In the genomic region with DNA sequence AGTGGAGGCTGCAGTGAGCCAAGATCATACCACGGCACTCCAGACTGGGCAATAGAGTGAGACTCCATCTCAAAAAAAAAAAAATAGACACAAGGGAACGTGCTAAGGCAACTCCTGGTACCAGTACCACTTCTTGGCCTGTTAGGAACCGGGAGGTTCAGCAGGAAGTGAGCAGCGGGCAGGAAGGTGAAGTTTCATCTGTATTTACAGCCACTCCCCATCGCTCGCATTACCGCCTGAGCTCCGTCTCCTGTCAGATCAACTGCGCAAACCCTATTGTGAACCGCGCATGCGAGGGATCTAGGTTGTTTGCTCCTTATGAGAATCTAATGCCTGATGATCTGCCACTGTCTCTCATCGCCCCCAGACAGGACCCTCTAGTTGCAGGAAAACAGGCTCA, we compare ENCODE assay signal across 21 cellular contexts.
"Had no signal": no experiment of that assay in that cellular context is flagged by ENCODE, and none has a peak within 500 bp of the region (broad histone marks: within the 10 kb centered on the region; RNA-seq: fewer than 3 reads in every experiment).

No MANE protein-coding gene starts in this region.

- H3K9me3 Mint-ChIP-seq: activated naive CD4-positive, alpha-beta T cell treated with anti-CD3 and anti-CD28 coated beads, Interleukin-2, amount 10 ng/mL, durations not matched to agents 7 days and 5 days; activated naive CD8-positive, alpha-beta T cell treated with anti-CD3 and anti-CD28 coated beads, Interleukin-2, amount 10 ng/mL, durations not matched to agents 7 days and 5 days; effector memory CD8-positive, alpha-beta T cell; naive B cell; nephron progenitor cell; T-helper 2 cell treated with Interferon-gamma antibody and Interleukin-4, amounts not matched to agents 5 μg/mL and 100 μg/mL, for 36 hours had no signal

- H3K36me3 Mint-ChIP-seq: activated naive CD4-positive, alpha-beta T cell treated with anti-CD3 and anti-CD28 coated beads, Interleukin-2, amount 10 ng/mL, durations not matched to agents 7 days and 5 days; activated naive CD8-positive, alpha-beta T cell treated with anti-CD3 and anti-CD28 coated beads, Interleukin-2, amount 10 ng/mL, durations not matched to agents 7 days and 5 days; naive B cell had no signal

- H3K4me3 Mint-ChIP-seq: effector memory CD8-positive, alpha-beta T cell had no signal

- H3K27me3 ChIP-seq: brain microvascular endothelial cell, gastroesophageal sphincter, neutrophil, right atrium auricular region, testis, transverse colon, uterus had no signal

- H3K9me3 ChIP-seq: gastroesophageal sphincter, neutrophil, right atrium auricular region, testis, transverse colon, uterus had no signal

- DNase-seq: activated CD4-positive, alpha-beta T cell treated with anti-CD3 and anti-CD28 coated beads for 4 hours; activated CD4-positive, alpha-beta T cell treated with anti-CD3 and anti-CD28 coated beads, Interleukin-2, amount 50 U/mL, for 48 hours; activated CD8-positive, alpha-beta memory T cell treated with anti-CD3 and anti-CD28 coated beads for 24 hours; activated gamma-delta T cell; activated naive CD8-positive, alpha-beta T cell treated with anti-CD3 and anti-CD28 coated beads, Interleukin-2, amount 10 ng/mL, durations not matched to agents 7 days and 5 days; amniotic stem cell; effector memory CD8-positive, alpha-beta T cell; naive B cell; nephron progenitor cell; stimulated activated CD4-positive, alpha-beta T cell treated with anti-CD3 and anti-CD28 coated beads, Interleukin-2, amount 100 ng/mL, for 48 hours; stimulated activated naive CD4-positive, alpha-beta T cell treated with Interleukin-2 at 50 U/mL for 16 hours; T-helper 1 cell; uterus had no signal

- H3K4me3 ChIP-seq: testis had no signal

- ATAC-seq: effector memory CD8-positive, alpha-beta T cell had no signal

- H3K27ac Mint-ChIP-seq: activated naive CD4-positive, alpha-beta T cell treated with anti-CD3 and anti-CD28 coated beads, Interleukin-2, amount 10 ng/mL, durations not matched to agents 7 days and 5 days; effector memory CD8-positive, alpha-beta T cell; nephron progenitor cell; T-helper 2 cell treated with Interferon-gamma antibody and Interleukin-4, amounts not matched to agents 5 μg/mL and 100 μg/mL, for 36 hours had no signal

- H3K27me3 Mint-ChIP-seq: activated naive CD4-positive, alpha-beta T cell treated with anti-CD3 and anti-CD28 coated beads, Interleukin-2, amount 10 ng/mL, durations not matched to agents 7 days and 5 days had no signal

- H3K36me3 ChIP-seq: brain microvascular endothelial cell, gastroesophageal sphincter, neutrophil, right atrium auricular region, transverse colon, uterus had no signal

- H3K27ac ChIP-seq: brain microvascular endothelial cell had no signal
